Comparison of ENCODE assay signal across 24 cellular contexts in genomic region chr4:76780781-76781697, GRCh38.
A peak's percentile ranks its signal among the peaks of the same experiment; 100 is the strongest.
DNase-seq lines count a peak whose midpoint lies in the region; TF ChIP-seq lines count a peak whose summit lies in the region.
"Had no signal": no experiment of that assay in that cellular context is flagged by ENCODE, and none has a peak within 500 bp of the region (broad histone marks: within the 10 kb centered on the region; RNA-seq: fewer than 3 reads in every experiment).

No MANE protein-coding gene starts in this region.

- H3K4me2 ChIP-seq in hepatocyte: no peak overlapping the region

- H3K27ac ChIP-seq in hepatocyte (peak overlapping the region; percentile 75), WERI-Rb-1 (no peak overlapping the region), tibial artery (no peak overlapping the region)
- H3K27ac ChIP-seq: ascending aorta, upper lobe of left lung had no signal

- H3K36me3 ChIP-seq in adipocyte (ENCODE audit: control insufficient read depth, insufficient read depth, low read length, severe bottlenecking) (no peaks in the 10 kb centered on the region), hepatocyte (replicated peaks; ENCODE audit: insufficient read depth, low read depth) (no peaks in the 10 kb centered on the region), WERI-Rb-1 (peaks cover 15% of the 10 kb centered on the region), BE2C (peaks cover 35% of the 10 kb centered on the region), tibial artery (peaks cover 42 to 56% (median 48%) of the 10 kb centered on the region in 3 donors)
- H3K36me3 ChIP-seq: prostate gland, spleen had no signal

- no peaks in the 10 kb centered on the region for H3K9me3 ChIP-seq in adipocyte (ENCODE audit: control insufficient read depth, low read length)
- H3K9me3 ChIP-seq in hepatocyte (ENCODE audit: low read depth): no peaks in the 10 kb centered on the region
- H3K9me3 ChIP-seq in WERI-Rb-1 (ENCODE audit: severe bottlenecking): no peaks in the 10 kb centered on the region
- H3K9me3 ChIP-seq in BE2C: no peaks in the 10 kb centered on the region
- H3K9me3 ChIP-seq in tibial artery: no peaks in the 10 kb centered on the region
- H3K9me3 ChIP-seq: ascending aorta, MG63, prostate gland, spleen, upper lobe of left lung had no signal

- intact Hi-C loops in tibial artery (cut with DNase I; ENCODE audit: low total_unique reads): no loop called here

- DNase-seq in NCI-H510A treated with DMSO at 0.1 percent for 48 hours (lab: John Stamatoyannopoulos, UW) (peak; percentile 25), NCI-H510A (lab: John Stamatoyannopoulos, UW) (no peak), adipocyte (ENCODE audit: low read depth) (peak; percentile 36), hepatocyte (ENCODE audit: low spot score) (no peak), type B pancreatic cell (ENCODE audit: extremely low spot score, unreplicated experiment) (no peak), WERI-Rb-1 (no peak), BE2C (no peak), tibial artery (no peak)
- DNase-seq: activated CD4-positive, alpha-beta T cell treated with anti-CD3 and anti-CD28 coated beads, Interleukin-2, amount 10 ng/mL, durations not matched to agents 24 days and 14 days; activated CD8-positive, alpha-beta memory T cell treated with anti-CD3 and anti-CD28 coated beads, Interleukin-2, amount 50 U/mL, for 48 hours; activated naive CD4-positive, alpha-beta T cell treated with anti-CD3 and anti-CD28 coated beads for 36 hours; NCI-H187 treated with DMSO at 0.1 percent for 48 hours; NCI-H526 treated with DMSO at 0.1 percent for 48 hours; OCI-M1; spleen; T-helper 9 cell; upper lobe of left lung had no signal

- no peaks in the 10 kb centered on the region for H3K9me2 ChIP-seq in hepatocyte (replicated peaks; ENCODE audit: insufficient read depth)

- H3K4me3 Mint-ChIP-seq in type B pancreatic cell: no peak overlapping the region
- H3K4me3 Mint-ChIP-seq: activated CD4-positive, alpha-beta T cell treated with anti-CD3 and anti-CD28 coated beads, Interleukin-2, amount 10 ng/mL, durations not matched to agents 24 days and 14 days; activated naive CD4-positive, alpha-beta T cell treated with anti-CD3 and anti-CD28 coated beads for 36 hours; dendritic cell treated with granulocyte-macrophage colony-stimulating factor and Interleukin-4, amounts not matched to agents 40 ng/mL and 50 ng/mL, for 4 days; natural killer cell treated with Interleukin-12 subunit alpha and Interleukin-12 subunit beta and Interleukin-15 and Interleukin-18, amount 100 ng/mL, for 72 hours; stimulated activated effector memory CD8-positive, alpha-beta T cell treated with anti-CD3 and anti-CD28 coated beads, Interleukin-12 subunit alpha, Interleukin-12 subunit beta, amount 100 ng/mL, for 72 hours had no signal

- no peaks in the 10 kb centered on the region for H3K27me3 Mint-ChIP-seq in type B pancreatic cell
- H3K27me3 Mint-ChIP-seq: activated CD4-positive, alpha-beta T cell treated with anti-CD3 and anti-CD28 coated beads, Interleukin-2, amount 10 ng/mL, durations not matched to agents 24 days and 14 days; dendritic cell treated with granulocyte-macrophage colony-stimulating factor and Interleukin-4, amounts not matched to agents 40 ng/mL and 50 ng/mL, for 4 days had no signal

- WGBS in hepatocyte (ENCODE audit: low lambda C conversion rate, missing lambda C conversion rate): 96% methylated on average over 7 of the region's 7 CpGs

- H3K79me2 ChIP-seq in hepatocyte: peaks cover 2% of the 10 kb centered on the region

- H3K36me3 Mint-ChIP-seq in type B pancreatic cell: peaks cover 39% of the 10 kb centered on the region
- H3K36me3 Mint-ChIP-seq: natural killer cell treated with Interleukin-12 subunit alpha and Interleukin-12 subunit beta and Interleukin-15 and Interleukin-18, amount 100 ng/mL, for 72 hours; stimulated activated effector memory CD8-positive, alpha-beta T cell treated with anti-CD3 and anti-CD28 coated beads, Interleukin-12 subunit alpha, Interleukin-12 subunit beta, amount 100 ng/mL, for 72 hours had no signal

- H3K4me1 ChIP-seq in adipocyte (ENCODE audit: control insufficient read depth, insufficient read depth, low read length) (peaks cover 35% of the 10 kb centered on the region), hepatocyte (ENCODE audit: insufficient read depth) (peaks cover 20% of the 10 kb centered on the region), BE2C (no peaks in the 10 kb centered on the region), tibial artery (peaks cover 0 to 10% (median 0%) of the 10 kb centered on the region in 4 donors)
- H3K4me1 ChIP-seq: ascending aorta, prostate gland, spleen, upper lobe of left lung had no signal

- no peaks in the 10 kb centered on the region for H4K20me1 ChIP-seq in hepatocyte (ENCODE audit: insufficient read depth, poor library complexity, severe bottlenecking)

- H3K9ac ChIP-seq in adipocyte (ENCODE audit: low read length): peak overlapping the region; percentile 79

- peaks cover 9% of the 10 kb centered on the region for H3K9me3 Mint-ChIP-seq in type B pancreatic cell
- H3K9me3 Mint-ChIP-seq: activated CD4-positive, alpha-beta T cell treated with anti-CD3 and anti-CD28 coated beads, Interleukin-2, amount 10 ng/mL, durations not matched to agents 24 days and 14 days; activated naive CD4-positive, alpha-beta T cell treated with anti-CD3 and anti-CD28 coated beads for 36 hours; dendritic cell treated with granulocyte-macrophage colony-stimulating factor and Interleukin-4, amounts not matched to agents 40 ng/mL and 50 ng/mL, for 4 days; natural killer cell treated with Interleukin-12 subunit alpha and Interleukin-12 subunit beta and Interleukin-15 and Interleukin-18, amount 100 ng/mL, for 72 hours; stimulated activated effector memory CD8-positive, alpha-beta T cell treated with anti-CD3 and anti-CD28 coated beads, Interleukin-12 subunit alpha, Interleukin-12 subunit beta, amount 100 ng/mL, for 72 hours had no signal

- H3K27me3 ChIP-seq in adipocyte (replicated peaks; ENCODE audit: control insufficient read depth, insufficient read depth, low read length): no peaks in the 10 kb centered on the region
- H3K27me3 ChIP-seq in hepatocyte: no peaks in the 10 kb centered on the region
- H3K27me3 ChIP-seq in WERI-Rb-1 (ENCODE audit: insufficient read depth, low read depth, severe bottlenecking): no peaks in the 10 kb centered on the region
- no peaks in the 10 kb centered on the region for H3K27me3 ChIP-seq in BE2C
- H3K27me3 ChIP-seq in tibial artery: no peaks in the 10 kb centered on the region
- H3K27me3 ChIP-seq: ascending aorta, MG63, spleen, upper lobe of left lung had no signal

- H2AFZ ChIP-seq in hepatocyte: no peak overlapping the region

- no peak overlapping the region for H3K4me3 ChIP-seq in adipocyte (ENCODE audit: low read length)
- no peak overlapping the region for H3K4me3 ChIP-seq in hepatocyte
- no peak overlapping the region for H3K4me3 ChIP-seq in WERI-Rb-1 (ENCODE audit: low read depth, low read length)
- no peak overlapping the region for H3K4me3 ChIP-seq in BE2C (ENCODE audit: low read depth, low read length)
- no peak overlapping the region for H3K4me3 ChIP-seq in tibial artery
- H3K4me3 ChIP-seq: ascending aorta, lung, MG63, prostate gland, spleen, upper lobe of left lung had no signal

- H3K4me1 Mint-ChIP-seq in type B pancreatic cell (ENCODE audit: unreplicated experiment): peaks cover 6% of the 10 kb centered on the region
- H3K4me1 Mint-ChIP-seq: stimulated activated effector memory CD8-positive, alpha-beta T cell treated with anti-CD3 and anti-CD28 coated beads, Interleukin-12 subunit alpha, Interleukin-12 subunit beta, amount 100 ng/mL, for 72 hours had no signal

- TF ChIP-seq CTCF in hepatocyte (IDR thresholded peaks at IDR 0.05; ENCODE audit: poor library complexity): no peak
- no peak for TF ChIP-seq CTCF in type B pancreatic cell (conservative IDR thresholded peaks at IDR 0.05)
- TF ChIP-seq CTCF in WERI-Rb-1 (IDR thresholded peaks at IDR 0.05; ENCODE audit: low read depth, low read length): no peak
- TF ChIP-seq CTCF in BE2C (IDR thresholded peaks at IDR 0.05; ENCODE audit: low read depth, low read length): no peak
- TF ChIP-seq CTCF in tibial artery (IDR thresholded peaks at IDR 0.05): no peak

- peak overlapping the region; percentile 88 for H3K27ac Mint-ChIP-seq in type B pancreatic cell
- H3K27ac Mint-ChIP-seq: activated CD4-positive, alpha-beta T cell treated with anti-CD3 and anti-CD28 coated beads, Interleukin-2, amount 10 ng/mL, durations not matched to agents 24 days and 14 days; activated naive CD4-positive, alpha-beta T cell treated with anti-CD3 and anti-CD28 coated beads for 36 hours; dendritic cell treated with granulocyte-macrophage colony-stimulating factor and Interleukin-4, amounts not matched to agents 40 ng/mL and 50 ng/mL, for 4 days; natural killer cell treated with Interleukin-12 subunit alpha and Interleukin-12 subunit beta and Interleukin-15 and Interleukin-18, amount 100 ng/mL, for 72 hours; stimulated activated effector memory CD8-positive, alpha-beta T cell treated with anti-CD3 and anti-CD28 coated beads, Interleukin-12 subunit alpha, Interleukin-12 subunit beta, amount 100 ng/mL, for 72 hours had no signal

Comparison
In these comparisons a context has a peak if more than half of its experiments do, and no peak if none do; other contexts are left out.
1. DNase-seq: peak in NCI-H510A treated with DMSO at 0.1 percent for 48 hours (single experiment) and adipocyte (single experiment); none in NCI-H510A (single experiment), hepatocyte (single experiment), type B pancreatic cell (single experiment), WERI-Rb-1 (single experiment), BE2C (single experiment) and tibial artery (0 of 2).